In the genomic region with DNA sequence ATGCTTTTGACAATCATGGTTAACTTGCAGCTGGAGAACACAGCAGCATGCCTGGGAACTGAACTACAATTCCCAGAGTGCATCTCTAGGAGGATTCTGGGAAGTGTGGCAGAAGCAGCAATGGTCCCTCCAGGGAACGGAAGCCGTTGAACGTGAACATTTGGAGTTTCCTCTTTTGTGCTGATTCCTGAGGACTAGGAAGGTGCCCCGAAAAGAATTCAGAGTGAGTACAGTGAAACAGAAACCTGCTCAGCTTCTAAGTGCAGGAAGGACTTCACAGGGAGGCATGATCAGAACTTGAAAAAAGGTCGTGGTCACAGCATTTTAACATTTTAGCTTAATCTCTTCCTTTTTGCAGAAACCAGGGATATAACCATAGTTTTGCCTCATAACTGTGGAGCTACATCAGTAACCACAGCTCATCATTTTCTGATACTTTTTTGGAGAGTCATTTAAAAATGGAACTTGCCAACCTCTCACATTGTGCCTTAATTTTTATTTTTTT, we compare ENCODE assay signal across 1 cellular context.
TF ChIP-seq lines count a peak whose summit lies in the region.

NUDT13 (plus strand) TSS at position 111 of the 505 bp plus-strand sequence. CDS start 3,911 bp downstream, outside the sequence.

TF ChIP-seq in SK-N-SH, 30 proteins besides CTCF, POLR2A, EP300 and RAD21 (continued from another document):
- TF ChIP-seq MAX (IDR thresholded peaks at IDR 0.05; ENCODE audit: low read depth) (peak; percentile 56), RFX5 (IDR thresholded peaks at IDR 0.05; ENCODE audit: low read length) (no peak), MXI1 (IDR thresholded peaks at IDR 0.05; ENCODE audit: low read depth, low read length) (peak; percentile 56), RXRA (IDR thresholded peaks at IDR 0.05; ENCODE audit: borderline replicate concordance, low read depth) (no peak), POLR2AphosphoS5 (IDR thresholded peaks at IDR 0.05; ENCODE audit: low read depth, low read length) (peak; percentile 86), ELF1 (IDR thresholded peaks at IDR 0.05) (peak; percentile 99), JUND (IDR thresholded peaks at IDR 0.05) (no peak)
